In genomic region chr9:126763130-126763764, GRCh38 we compare ENCODE assay signal across 16 cellular contexts. TPM values are rescaled to one million over a fixed set of nuclear protein-coding genes. Genes with fewer than 3 reads are reported as not detected.
DNase-seq lines count a peak whose midpoint lies in the region; TF ChIP-seq lines count a peak whose summit lies in the region.
"Had no signal": no experiment of that assay in that cellular context is flagged by ENCODE, and none has a peak within 500 bp of the region (broad histone marks: within the 10 kb centered on the region; RNA-seq: fewer than 3 reads in every experiment).

No MANE protein-coding gene starts in this region.

- peak; percentile 11 for DNase-seq in activated CD4-positive, alpha-beta memory T cell treated with anti-CD3 and anti-CD28 coated beads for 36 hours
- DNase-seq in activated CD4-positive, alpha-beta memory T cell treated with anti-CD3 and anti-CD28 coated beads, Interleukin-2, amount 10 ng/mL, durations not matched to agents 7 days and 5 days = no peak
- DNase-seq in M059J (ENCODE audit: low read depth) (peak; percentile 86), astrocyte of the cerebellum (ENCODE audit: low read depth) (peak; percentile 5), osteoblast (ENCODE audit: insufficient read length, low spot score, missing footprints) (peak; percentile 83), MV-4-11 (lab: John Stamatoyannopoulos, UW) (no peak), DMS79 treated with DMSO at 0.1 percent for 48 hours (lab: John Stamatoyannopoulos, UW) (no peak), NCI-H1092 (lab: John Stamatoyannopoulos, UW) (no peak)
- DNase-seq: activated CD4-positive, CD25-positive, alpha-beta regulatory T cell; activated T-cell treated with anti-CD3 and anti-CD28 coated beads, Interleukin-2, amount 50 U/mL, for 1 hour; amygdala; kidney; stimulated activated naive CD8-positive, alpha-beta T cell treated with anti-CD3 and anti-CD28 coated beads, Interleukin-15, Interleukin-2, amounts not matched to agents 100 U/mL and 50 U/mL, for 24 hours had no signal

- in situ Hi-C loops in astrocyte of the cerebellum (cut with HindIII; ENCODE audit: low sequenced_read_pairs) = no loop called here

- H3K27me3 Mint-ChIP-seq in activated CD4-positive, alpha-beta memory T cell treated with anti-CD3 and anti-CD28 coated beads for 36 hours = peaks cover 2% of the 10 kb centered on the region
- H3K27me3 Mint-ChIP-seq in activated CD4-positive, alpha-beta memory T cell treated with anti-CD3 and anti-CD28 coated beads, Interleukin-2, amount 10 ng/mL, durations not matched to agents 7 days and 5 days = peaks cover 4% of the 10 kb centered on the region

- no peaks in the 10 kb centered on the region for H3K36me3 ChIP-seq in osteoblast (ENCODE audit: insufficient read depth, low read length)
- H3K36me3 ChIP-seq: right atrium auricular region, SJSA1 had no signal

- peaks cover 6% of the 10 kb centered on the region for H3K27me3 ChIP-seq in osteoblast (ENCODE audit: insufficient read depth, low read length)
- H3K27me3 ChIP-seq: right atrium auricular region had no signal

- no peak overlapping the region for H3K4me3 Mint-ChIP-seq in activated CD4-positive, alpha-beta memory T cell treated with anti-CD3 and anti-CD28 coated beads for 36 hours
- no peak overlapping the region for H3K4me3 Mint-ChIP-seq in activated CD4-positive, alpha-beta memory T cell treated with anti-CD3 and anti-CD28 coated beads, Interleukin-2, amount 10 ng/mL, durations not matched to agents 7 days and 5 days

- H3K4me2 ChIP-seq in osteoblast (ENCODE audit: insufficient read depth, low read length) = peak overlapping the region; percentile 57

- no peaks in the 10 kb centered on the region for H3K9me3 ChIP-seq in osteoblast (ENCODE audit: low read depth, low read length)
- H3K9me3 ChIP-seq: right atrium auricular region, SJSA1 had no signal

- no peak overlapping the region for H3K27ac ChIP-seq in osteoblast (ENCODE audit: low read depth, low read length)
- H3K27ac ChIP-seq: dorsolateral prefrontal cortex, right atrium auricular region, SJSA1 had no signal

- H3K36me3 Mint-ChIP-seq in activated CD4-positive, alpha-beta memory T cell treated with anti-CD3 and anti-CD28 coated beads for 36 hours = no peaks in the 10 kb centered on the region
- no peaks in the 10 kb centered on the region for H3K36me3 Mint-ChIP-seq in activated CD4-positive, alpha-beta memory T cell treated with anti-CD3 and anti-CD28 coated beads, Interleukin-2, amount 10 ng/mL, durations not matched to agents 7 days and 5 days (ENCODE audit: low read depth)

- POLR2A ChIA-PET in activated CD4-positive, alpha-beta memory T cell treated with anti-CD3 and anti-CD28 coated beads for 36 hours (lab: Charles Lee) = no interaction called here
- POLR2A ChIA-PET in activated CD4-positive, alpha-beta memory T cell treated with anti-CD3 and anti-CD28 coated beads, Interleukin-2, amount 10 ng/mL, durations not matched to agents 7 days and 5 days (lab: Charles Lee) = no interaction called here

- intact Hi-C loops in activated CD4-positive, alpha-beta memory T cell treated with anti-CD3 and anti-CD28 coated beads for 36 hours (cut with micrococcal nuclease) = no loop called here

- TF ChIP-seq CTCF in astrocyte of the cerebellum (IDR thresholded peaks at IDR 0.05; ENCODE audit: low read depth, low read length, missing control alignments) (no peak), osteoblast (IDR thresholded peaks at IDR 0.05; ENCODE audit: extremely low read depth, low read depth, low read length) (no peak)

- CTCF ChIA-PET in activated CD4-positive, alpha-beta memory T cell treated with anti-CD3 and anti-CD28 coated beads for 36 hours (lab: Charles Lee) = interaction anchor here (1.0 to 1.2 kb wide), 3 partner anchors 19 to 61 kb away, joined by 3 to 5 read pairs (median 3); no protein-coding TSS in a partner anchor
- CTCF ChIA-PET in activated CD4-positive, alpha-beta memory T cell treated with anti-CD3 and anti-CD28 coated beads, Interleukin-2, amount 10 ng/mL, durations not matched to agents 7 days and 5 days (lab: Charles Lee) = interaction anchor here (1.4 kb wide), 1 partner anchor 53 kb away, joined by 3 read pairs; no protein-coding TSS in a partner anchor

- no peak overlapping the region for H3K27ac Mint-ChIP-seq in activated CD4-positive, alpha-beta memory T cell treated with anti-CD3 and anti-CD28 coated beads for 36 hours
- no peak overlapping the region for H3K27ac Mint-ChIP-seq in activated CD4-positive, alpha-beta memory T cell treated with anti-CD3 and anti-CD28 coated beads, Interleukin-2, amount 10 ng/mL, durations not matched to agents 7 days and 5 days

- H3K4me1 Mint-ChIP-seq in activated CD4-positive, alpha-beta memory T cell treated with anti-CD3 and anti-CD28 coated beads for 36 hours (ENCODE audit: low read depth) = no peaks in the 10 kb centered on the region
- no peaks in the 10 kb centered on the region for H3K4me1 Mint-ChIP-seq in activated CD4-positive, alpha-beta memory T cell treated with anti-CD3 and anti-CD28 coated beads, Interleukin-2, amount 10 ng/mL, durations not matched to agents 7 days and 5 days

- H3K79me2 ChIP-seq in osteoblast (ENCODE audit: insufficient read depth, low read length) = no peaks in the 10 kb centered on the region

- H3K9me3 Mint-ChIP-seq in activated CD4-positive, alpha-beta memory T cell treated with anti-CD3 and anti-CD28 coated beads for 36 hours = no peaks in the 10 kb centered on the region
- H3K9me3 Mint-ChIP-seq in activated CD4-positive, alpha-beta memory T cell treated with anti-CD3 and anti-CD28 coated beads, Interleukin-2, amount 10 ng/mL, durations not matched to agents 7 days and 5 days = no peaks in the 10 kb centered on the region

- H2AFZ ChIP-seq in osteoblast (ENCODE audit: low read length) = peak overlapping the region; percentile 82

- no peaks in the 10 kb centered on the region for H3K4me1 ChIP-seq in osteoblast (ENCODE audit: insufficient read depth, low read length)
- H3K4me1 ChIP-seq: right atrium auricular region, SJSA1 had no signal

- H4K20me1 ChIP-seq in osteoblast (ENCODE audit: insufficient read depth, low read length) = no peaks in the 10 kb centered on the region

- H3K4me3 ChIP-seq in astrocyte of the cerebellum (ENCODE audit: low read depth, low read length) (peak overlapping the region; percentile 2), osteoblast (ENCODE audit: insufficient read depth, low read length) (peak overlapping the region; percentile 52)
- H3K4me3 ChIP-seq: dorsolateral prefrontal cortex, right atrium auricular region, SJSA1 had no signal

RNA-seq across cellular contexts. Expression of gene ZBTB43, which starts 41.6 kb away (rescaled TPM):
- total RNA-seq in activated CD4-positive, alpha-beta memory T cell treated with anti-CD3 and anti-CD28 coated beads for 36 hours = 10 to 100 TPM; 20.5 to 28.4 TPM
- total RNA-seq in activated CD4-positive, alpha-beta memory T cell treated with anti-CD3 and anti-CD28 coated beads, Interleukin-2, amount 10 ng/mL, durations not matched to agents 7 days and 5 days = 10 to 100 TPM; 40.8 to 41.0 TPM
- total RNA-seq in M059J (2014; rRNA removed; shearing (Covaris generic)) = 6.4 and 9.3 TPM in 2 replicates
- 17.7 and 18.1 TPM in 2 replicates for total RNA-seq in osteoblast

Comparison
In these comparisons a context has a peak if more than half of its experiments do, and no peak if none do; other contexts are left out.
1. DNase-seq: peak in activated CD4-positive, alpha-beta memory T cell treated with anti-CD3 and anti-CD28 coated beads for 36 hours (single experiment), M059J (single experiment), astrocyte of the cerebellum (single experiment) and osteoblast (single experiment); none in activated CD4-positive, alpha-beta memory T cell treated with anti-CD3 and anti-CD28 coated beads, Interleukin-2, amount 10 ng/mL, durations not matched to agents 7 days and 5 days (single experiment), MV-4-11 (single experiment), DMS79 treated with DMSO at 0.1 percent for 48 hours (single experiment) and NCI-H1092 (single experiment).